8 cellular contexts compared by ENCODE assay signal in genomic region chr9:35071814-35072460, GRCh38. TPM values are rescaled to one million over a fixed set of nuclear protein-coding genes. Genes with fewer than 3 reads are reported as not detected.
DNase-seq lines count a peak whose midpoint lies in the region; ATAC-seq, FAIRE-seq and TF ChIP-seq lines count a peak whose summit lies in the region.

No MANE protein-coding gene starts in this region.

- DNase-seq in ACHN (peak; percentile 80), NCI-H2107 treated with DMSO at 0.1 percent for 48 hours (lab: John Stamatoyannopoulos, UW; ENCODE audit: unreplicated experiment) (peak; percentile 17), kidney (peak; percentile 95)
- peak; percentile 52 to 76 (median 61) for DNase-seq in activated CD4-positive, CD25-positive, alpha-beta regulatory T cell (lab: John Stamatoyannopoulos, UW)
- peak; percentile 75 for DNase-seq in central memory CD4-positive, alpha-beta T cell
- peak; percentile 48 to 59 for DNase-seq in stimulated activated CD4-positive, alpha-beta T cell treated with anti-CD3 and anti-CD28 coated beads, Interleukin-15, amount 100 ng/mL, for 1 hour (ENCODE audit: low read depth in 1 of 2, low spot score in 1 of 2)

- H3K4me3 ChIP-seq in kidney (ENCODE audit: low read length in 2 of 2): peak overlapping the region; percentile 85 to 87

- in situ Hi-C loops in ACHN (cut with HindIII; ENCODE audit: low pct_ligation_motif_present, low pct_unique_long_range_greater_than_20kb, low sequenced_read_pairs): no loop called here

- H3K9me3 ChIP-seq in kidney (ENCODE audit: control insufficient read depth in 1 of 2, low read length in 2 of 2): no peaks in the 10 kb centered on the region

- ATAC-seq in GM18519 (IDR thresholded peaks at IDR 0.05; ENCODE audit: low FRiP score, unreplicated experiment) (peak; percentile 46), HG03045 (IDR thresholded peaks at IDR 0.05; ENCODE audit: unreplicated experiment) (peak; percentile 51)

- intact Hi-C loops in kidney (cut with DNase I): no loop called here

- peaks cover 23 to 29% of the 10 kb centered on the region in 2 donors for H3K4me1 ChIP-seq in kidney (ENCODE audit: control insufficient read depth in 1 of 2, insufficient read depth in 1 of 2, low read depth in 1 of 2, low read length in 2 of 2)

- H3K36me3 ChIP-seq in kidney (ENCODE audit: control insufficient read depth in 1 of 2, insufficient read depth in 2 of 2, low read length in 2 of 2): peaks cover 13% of the 10 kb centered on the region in 2 donors

- FAIRE-seq in kidney (lab: Jason Lieb, UNC): no peak

- peak overlapping the region; percentile 91 to 92 for H3K9ac ChIP-seq in kidney (ENCODE audit: low read length in 2 of 2)

- peak overlapping the region; percentile 93 to 98 for H3K27ac ChIP-seq in kidney (ENCODE audit: low read depth in 2 of 2, low read length in 2 of 2)

- peak; percentile 11 for TF ChIP-seq CTCF in kidney (IDR thresholded peaks at IDR 0.05; ENCODE audit: borderline replicate concordance, extremely low read depth, insufficient read depth)

RNA-seq across cellular contexts. Expression of gene VCP, which starts 0.5 kb away (rescaled TPM):
- 167 TPM for total RNA-seq in kidney
- 118 TPM for polyA plus RNA-seq in kidney (ENCODE audit: insufficient read depth, low read depth, low replicate concordance)

RNA-seq across cellular contexts. Expression of gene FANCG, which starts 7.8 kb away (rescaled TPM):
- total RNA-seq in kidney: 13.8 TPM
- polyA plus RNA-seq in kidney (ENCODE audit: insufficient read depth, low read depth, low replicate concordance): 13.5 TPM

RNA-seq across cellular contexts. Expression of gene PIGO, which starts 24.5 kb away (rescaled TPM):
- total RNA-seq in kidney: 34.9 TPM
- 28.1 TPM for polyA plus RNA-seq in kidney (ENCODE audit: insufficient read depth, low read depth, low replicate concordance)

RNA-seq across cellular contexts. Expression of gene STOML2, which starts 31.0 kb away (rescaled TPM):
- total RNA-seq in kidney: 81.9 TPM
- polyA plus RNA-seq in kidney (ENCODE audit: insufficient read depth, low read depth, low replicate concordance): 150 TPM

RNA-seq across cellular contexts. Expression of gene ATOSB, which starts 43.7 kb away (rescaled TPM):
- 18.6 TPM for total RNA-seq in kidney
- 19.5 TPM for polyA plus RNA-seq in kidney (ENCODE audit: insufficient read depth, low read depth, low replicate concordance)

Comparison
In these comparisons a context has a peak if more than half of its experiments do, and no peak if none do; other contexts are left out.
1. Peak in every context shown above with its lines: DNase-seq, ATAC-seq, H3K4me3 ChIP-seq and H3K27ac ChIP-seq.
2. DNase-seq: peak in every context shown above with its lines; median percentile 95 in kidney; 80 in ACHN; 75 in central memory CD4-positive, alpha-beta T cell; 61 in activated CD4-positive, CD25-positive, alpha-beta regulatory T cell; 54 in stimulated activated CD4-positive, alpha-beta T cell treated with anti-CD3 and anti-CD28 coated beads, Interleukin-15, amount 100 ng/mL, for 1 hour; 17 in NCI-H2107 treated with DMSO at 0.1 percent for 48 hours.